Comparison of ENCODE assay signal across 30 cellular contexts in the genomic region with DNA sequence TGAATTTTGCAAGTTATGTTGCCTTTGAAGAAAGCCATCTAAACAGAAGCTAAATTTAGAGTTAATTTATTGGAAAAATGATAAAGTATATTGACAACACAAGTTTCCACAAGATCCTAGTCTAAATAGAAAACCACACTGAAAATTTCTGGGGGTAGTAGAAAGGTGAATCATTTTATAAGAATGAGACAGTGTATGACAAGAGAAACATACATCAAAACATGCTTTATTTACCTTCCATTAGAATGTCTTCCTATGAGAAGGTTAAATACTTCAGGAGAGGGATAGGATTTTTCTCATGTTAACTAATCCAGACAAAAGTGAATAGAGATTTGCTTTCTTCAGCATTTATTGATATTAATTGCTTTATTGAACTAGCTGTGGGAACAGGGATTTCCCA.
DNase-seq lines count a peak whose midpoint lies in the region; ATAC-seq, FAIRE-seq and TF ChIP-seq lines count a peak whose summit lies in the region.
"Had no signal": no experiment of that assay in that cellular context is flagged by ENCODE, and none has a peak within 500 bp of the region (broad histone marks: within the 10 kb centered on the region; RNA-seq: fewer than 3 reads in every experiment).

No MANE protein-coding gene starts in this region.

- H3K4me1 Mint-ChIP-seq in astrocyte (ENCODE audit: low read depth, unreplicated experiment) = peaks cover 29% of the 10 kb centered on the region
- H3K4me1 Mint-ChIP-seq: CD8-positive, alpha-beta memory T cell had no signal

- no peak for TF ChIP-seq CTCF in HepG2 (CRISPR knock-in tag; IDR thresholded peaks at IDR 0.05)
- TF ChIP-seq CTCF in right lobe of liver (IDR thresholded peaks at IDR 0.05) = no peak
- no peak for TF ChIP-seq CTCF in astrocyte (IDR thresholded peaks at IDR 0.05; ENCODE audit: insufficient read depth, low read depth, low read length)
- TF ChIP-seq CTCF in foreskin keratinocyte (conservative IDR thresholded peaks at IDR 0.05) = no peak
- TF ChIP-seq CTCF in uterus (IDR thresholded peaks at IDR 0.05) = no peak
- TF ChIP-seq CTCF in prostate gland (IDR thresholded peaks at IDR 0.05) = no peak

- intact Hi-C loops in HepG2 (cut with micrococcal nuclease; ENCODE audit: unreplicated experiment) = no loop called here
- intact Hi-C loops in right lobe of liver (cut with DNase I) = no loop called here
- intact Hi-C loops in uterus (cut with DNase I; ENCODE audit: low total_unique reads) = no loop called here
- intact Hi-C loops in prostate gland (cut with DNase I) = no loop called here

- in situ Hi-C loops in HepG2 (cut with HindIII; ENCODE audit: extremely low pct_ligation_motif_present, low pct_unique_long_range_greater_than_20kb) = no loop called here

- H3K4me1 ChIP-seq in HepG2 (ENCODE audit: insufficient read depth, low read length) = no peaks in the 10 kb centered on the region
- no peaks in the 10 kb centered on the region for H3K4me1 ChIP-seq in right lobe of liver
- H3K4me1 ChIP-seq in astrocyte (ENCODE audit: insufficient read depth, low read length) = peaks cover 4% of the 10 kb centered on the region
- peaks cover 12% of the 10 kb centered on the region for H3K4me1 ChIP-seq in foreskin keratinocyte
- H3K4me1 ChIP-seq in uterus = no peaks in the 10 kb centered on the region
- H3K4me1 ChIP-seq in prostate gland (replicated peaks) = no peaks in the 10 kb centered on the region
- H3K4me1 ChIP-seq: BE2C, Peyer's patch had no signal

- no peaks in the 10 kb centered on the region for H3K36me3 ChIP-seq in HepG2 (replicated peaks in 1 of 2; ENCODE audit: control insufficient read depth in 1 of 2, insufficient read depth in 2 of 2, low read length in 2 of 2)
- no peaks in the 10 kb centered on the region for H3K36me3 ChIP-seq in right lobe of liver
- H3K36me3 ChIP-seq in astrocyte (ENCODE audit: insufficient read depth, low read length) = no peaks in the 10 kb centered on the region
- H3K36me3 ChIP-seq in uterus = no peaks in the 10 kb centered on the region
- H3K36me3 ChIP-seq in prostate gland = no peaks in the 10 kb centered on the region
- H3K36me3 ChIP-seq: BE2C, Peyer's patch, SJSA1 had no signal

- POLR2A ChIA-PET in HepG2 (lab: Yijun Ruan, JAX) = interaction anchor here (0.9 kb wide), 1 partner anchor 148 kb away, joined by 3 read pairs; no protein-coding TSS in a partner anchor

- H3K9ac ChIP-seq in HepG2 (ENCODE audit: insufficient read depth, low read depth, low read length) (no peak overlapping the region), astrocyte (ENCODE audit: low read length) (no peak overlapping the region)

- BruUV-seq in HepG2 (replicated peaks; lab: Mats Ljungman, UMichigan) = no TSS peak

- TF ChIP-seq RAD21 in HepG2 (CRISPR knock-in tag; IDR thresholded peaks at IDR 0.05) = no peak

- TF ChIP-seq EP300 in HepG2 (IDR thresholded peaks at IDR 0.05; ENCODE audit: low read depth in 2 of 2, low read length in 2 of 2) (no peak), HepG2 (CRISPR knock-in tag; IDR thresholded peaks at IDR 0.05; ENCODE audit: borderline replicate concordance) (no peak)

- no peak overlapping the region for H3K4me3 Mint-ChIP-seq in astrocyte (ENCODE audit: unreplicated experiment)
- H3K4me3 Mint-ChIP-seq: CD8-positive, alpha-beta memory T cell had no signal

- TF ChIP-seq POLR2A in HepG2 (IDR thresholded peaks at IDR 0.05; ENCODE audit: insufficient read depth in 1 of 2, low read depth in 2 of 2, low read length in 2 of 2) (no peak), right lobe of liver (IDR thresholded peaks at IDR 0.05) (no peak), uterus (IDR thresholded peaks at IDR 0.05) (no peak), prostate gland (IDR thresholded peaks at IDR 0.05) (no peak)

- H3K27me3 ChIP-seq in HepG2 (ENCODE audit: control insufficient read depth in 1 of 2, insufficient read depth in 2 of 2, low read length in 2 of 2) (no peaks in the 10 kb centered on the region), right lobe of liver (no peaks in the 10 kb centered on the region), astrocyte (ENCODE audit: insufficient read depth, low read length) (no peaks in the 10 kb centered on the region), foreskin keratinocyte (no peaks in the 10 kb centered on the region), uterus (no peaks in the 10 kb centered on the region), prostate gland (replicated peaks; ENCODE audit: insufficient read depth) (no peaks in the 10 kb centered on the region)
- H3K27me3 ChIP-seq: BE2C, Peyer's patch, SJSA1 had no signal

- H2AFZ ChIP-seq in HepG2 (ENCODE audit: low read length) (no peak overlapping the region), astrocyte (ENCODE audit: low read depth, low read length) (no peak overlapping the region)

- DNase-seq in HepG2 (ENCODE audit: low spot score) = peak; percentile 21
- DNase-seq in right lobe of liver = no peak
- DNase-seq in astrocyte (ENCODE audit: low read depth) = peak; percentile 9
- peak; percentile 26 to 38 for DNase-seq in foreskin keratinocyte
- DNase-seq in uterus = no peak
- no peak for DNase-seq in prostate gland (ENCODE audit: low spot score)
- DNase-seq: ACHN; BE2C; CD8-positive, alpha-beta memory T cell; DMS 273 treated with DMSO at 0.1 percent for 48 hours; DMS79; EL; GF-D8; Kasumi-1; NCI-H1105; NCI-H1436 treated with DMSO at 0.1 percent for 48 hours; NCI-H1930; NCI-H2107; NCI-H524 treated with DMSO at 0.1 percent for 48 hours; NCI-H774; NK-92 treated with Interleukin-12 subunit alpha and Interleukin-12 subunit beta, amount 100 ng/mL, for 24 hours; Peyer's patch had no signal

- FAIRE-seq in HepG2 (lab: Jason Lieb, UNC) (no peak), astrocyte (lab: Jason Lieb, UNC) (no peak)
- FAIRE-seq: GM12891, GM19239 had no signal

- H3K4me2 ChIP-seq in HepG2 (ENCODE audit: low read depth, low read length) = no peak overlapping the region
- H3K4me2 ChIP-seq in astrocyte (ENCODE audit: low read length) = no peak overlapping the region

- H3K9me3 Mint-ChIP-seq in astrocyte (ENCODE audit: unreplicated experiment) = no peaks in the 10 kb centered on the region
- H3K9me3 Mint-ChIP-seq: CD14-positive monocyte had no signal

- no peaks in the 10 kb centered on the region for H3K79me2 ChIP-seq in HepG2 (ENCODE audit: insufficient read depth, low read length)
- H3K79me2 ChIP-seq in astrocyte (ENCODE audit: insufficient read depth, low read length) = no peaks in the 10 kb centered on the region

- H3K9me3 ChIP-seq in HepG2 (ENCODE audit: low read length) (no peaks in the 10 kb centered on the region), right lobe of liver (no peaks in the 10 kb centered on the region), astrocyte (ENCODE audit: insufficient read depth, low read depth, low read length) (no peaks in the 10 kb centered on the region), uterus (no peaks in the 10 kb centered on the region), prostate gland (no peaks in the 10 kb centered on the region)
- H3K9me3 ChIP-seq: BE2C, Peyer's patch, SJSA1 had no signal

- peak overlapping the region; percentile 73 for H3K27ac Mint-ChIP-seq in astrocyte (ENCODE audit: unreplicated experiment)
- H3K27ac Mint-ChIP-seq: CD14-positive monocyte; CD8-positive, alpha-beta memory T cell had no signal

- H3K4me3 ChIP-seq in HepG2 (replicated peaks in 1 of 3; ENCODE audit: insufficient read depth in 1 of 3, low read depth in 2 of 3, low read length in 3 of 3) (no peak overlapping the region), right lobe of liver (no peak overlapping the region), astrocyte (ENCODE audit: insufficient read depth, low read depth, low read length) (no peak overlapping the region), uterus (no peak overlapping the region), prostate gland (no peak overlapping the region)
- H3K4me3 ChIP-seq: Peyer's patch, SJSA1 had no signal

- H3K27me3 Mint-ChIP-seq in astrocyte (ENCODE audit: low read depth, unreplicated experiment) = no peaks in the 10 kb centered on the region
- H3K27me3 Mint-ChIP-seq: CD8-positive, alpha-beta memory T cell had no signal

- no peak for ATAC-seq in HepG2
- ATAC-seq in right lobe of liver = no peak
- peak; percentile 55 for ATAC-seq in foreskin keratinocyte
- ATAC-seq in GM18519 (IDR thresholded peaks at IDR 0.05; ENCODE audit: low FRiP score, unreplicated experiment) = no peak
- no peak for ATAC-seq in GM21360 (IDR thresholded peaks at IDR 0.05; ENCODE audit: unreplicated experiment)

- H3K36me3 Mint-ChIP-seq in astrocyte (ENCODE audit: low read depth, unreplicated experiment) = no peaks in the 10 kb centered on the region
- H3K36me3 Mint-ChIP-seq: CD14-positive monocyte; CD8-positive, alpha-beta memory T cell had no signal

- CTCF ChIA-PET in HepG2 (lab: Yijun Ruan, JAX; ENCODE audit: low intra/inter-chr PET ratio, low total read pairs) = no interaction called here

- H3K27ac ChIP-seq in HepG2 (ENCODE audit: extremely low read length, insufficient read depth, low read length) (no peak overlapping the region), right lobe of liver (no peak overlapping the region), astrocyte (ENCODE audit: low read depth, low read length) (no peak overlapping the region), foreskin keratinocyte (no peak overlapping the region), uterus (no peak overlapping the region), prostate gland (no peak overlapping the region)
- H3K27ac ChIP-seq: 22Rv1, HL-60, Peyer's patch, SJSA1 had no signal

- H4K20me1 ChIP-seq in HepG2 (ENCODE audit: insufficient read depth, low read length) = no peaks in the 10 kb centered on the region
- no peaks in the 10 kb centered on the region for H4K20me1 ChIP-seq in astrocyte (ENCODE audit: insufficient read depth, low read length)

TF ChIP-seq in HepG2, 621 proteins besides CTCF, POLR2A, EP300 and RAD21 (continues in another document):
- no peak for TF ChIP-seq SUZ12 (IDR thresholded peaks at IDR 0.05; ENCODE audit: low read depth, low read length)
- TF ChIP-seq RBM22 (optimal IDR thresholded peaks at IDR 0.05; ENCODE audit: low read length) = no peak
- TF ChIP-seq ZNF282 (IDR thresholded peaks at IDR 0.05; ENCODE audit: partially characterized antibody) = no peak
- TF ChIP-seq ZNF891 (CRISPR knock-in tag; IDR thresholded peaks at IDR 0.05) = no peak
- TF ChIP-seq, protein P1, sequence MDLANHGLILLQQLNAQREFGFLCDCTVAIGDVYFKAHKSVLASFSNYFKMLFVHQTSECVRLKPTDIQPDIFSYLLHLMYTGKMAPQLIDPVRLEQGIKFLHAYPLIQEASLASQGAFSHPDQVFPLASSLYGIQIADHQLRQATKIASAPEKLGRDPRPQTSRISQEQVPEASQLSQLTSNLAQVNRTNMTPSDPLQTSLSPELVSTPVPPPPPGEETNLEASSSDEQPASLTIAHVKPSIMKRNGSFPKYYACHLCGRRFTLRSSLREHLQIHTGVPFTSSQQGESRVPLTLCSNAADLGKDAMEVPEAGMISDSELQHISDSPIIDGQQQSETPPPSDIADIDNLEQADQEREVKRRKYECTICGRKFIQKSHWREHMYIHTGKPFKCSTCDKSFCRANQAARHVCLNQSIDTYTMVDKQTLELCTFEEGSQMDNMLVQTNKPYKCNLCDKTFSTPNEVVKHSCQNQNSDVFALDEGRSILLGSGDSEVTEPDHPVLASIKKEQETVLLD (CRISPR knock-in tag; IDR thresholded peaks at IDR 0.05; ENCODE audit: low read depth) = no peak

Comparison
In these comparisons a context has a peak if more than half of its experiments do, and no peak if none do; other contexts are left out.
1. DNase-seq: peak in HepG2 (single experiment), astrocyte (single experiment) and foreskin keratinocyte (2 of 2); none in right lobe of liver (0 of 3), uterus (0 of 2) and prostate gland (single experiment).